28 cellular contexts compared by ENCODE assay signal in the genomic region with DNA sequence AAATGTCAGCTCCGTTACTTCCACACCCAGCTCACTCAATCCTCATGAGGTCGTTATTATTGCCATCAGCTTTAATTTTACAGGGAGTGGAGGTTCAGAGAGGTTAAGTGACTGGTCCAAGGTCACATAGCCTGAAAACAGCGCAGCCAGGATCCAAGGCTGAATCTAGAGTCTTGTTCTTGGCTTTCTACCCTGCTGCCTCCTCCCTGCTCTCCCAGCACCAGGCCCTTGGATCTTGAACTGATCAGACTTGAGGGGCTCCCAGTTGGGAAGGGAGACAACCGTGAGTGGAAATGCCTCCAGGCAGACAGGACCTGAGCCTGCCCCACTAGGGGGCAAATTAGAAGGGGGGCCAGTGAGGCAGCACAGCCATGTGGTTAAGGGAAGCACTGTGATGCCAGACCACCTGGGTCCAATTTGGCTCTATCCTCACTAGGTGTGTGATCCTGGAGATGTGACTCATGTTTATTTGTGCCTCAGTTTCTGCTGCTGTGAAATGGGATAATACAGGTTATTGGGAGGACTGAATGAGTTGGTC.
"Had no signal": no experiment of that assay in that cellular context is flagged by ENCODE, and none has a peak within 500 bp of the region (broad histone marks: within the 10 kb centered on the region; RNA-seq: fewer than 3 reads in every experiment).

No MANE protein-coding gene starts in this region.

- H3K9me3 ChIP-seq: adrenal gland, body of pancreas, breast epithelium, MG63 had no signal

- H3K36me3 ChIP-seq: adrenal gland, breast epithelium, MG63 had no signal

- H3K27ac Mint-ChIP-seq: activated B cell treated with CpG ODN at 0.5 μM for 24 hours; activated CD4-positive, alpha-beta memory T cell treated with anti-CD3 and anti-CD28 coated beads for 36 hours; activated naive CD4-positive, alpha-beta T cell treated with anti-CD3 and anti-CD28 coated beads for 36 hours; activated T-helper 1 cell treated with anti-CD3 and anti-CD28 coated beads, Interleukin-12 subunit alpha, Interleukin-12 subunit beta, Interleukin-2, Interleukin-4 antibody, amounts not matched to agents 30 ng/mL and 10 ng/mL and 1 ng/mL, durations not matched to agents 14 hours and 24 hours and 36 hours had no signal

- H3K36me3 Mint-ChIP-seq: activated CD4-positive, alpha-beta memory T cell treated with anti-CD3 and anti-CD28 coated beads for 36 hours; activated naive CD4-positive, alpha-beta T cell treated with anti-CD3 and anti-CD28 coated beads, Interleukin-2, amount 50 U/mL, for 72 hours had no signal

- H3K4me3 Mint-ChIP-seq: activated B cell treated with CpG ODN at 0.5 μM for 24 hours; activated CD4-positive, alpha-beta memory T cell treated with anti-CD3 and anti-CD28 coated beads for 36 hours; activated naive CD4-positive, alpha-beta T cell treated with anti-CD3 and anti-CD28 coated beads for 36 hours; activated T-cell treated with anti-CD3 and anti-CD28 coated beads, Interleukin-2, amount 50 U/mL, for 4 hours; activated T-helper 1 cell treated with anti-CD3 and anti-CD28 coated beads, Interleukin-12 subunit alpha, Interleukin-12 subunit beta, Interleukin-2, Interleukin-4 antibody, amounts not matched to agents 30 ng/mL and 10 ng/mL and 1 ng/mL, durations not matched to agents 14 hours and 24 hours and 36 hours had no signal

- DNase-seq: activated B cell treated with CpG ODN at 0.5 μM for 24 hours; activated CD4-positive, alpha-beta memory T cell treated with anti-CD3 and anti-CD28 coated beads for 36 hours; activated CD4-positive, alpha-beta T cell treated with anti-CD3 and anti-CD28 coated beads for 4 hours; activated CD4-positive, alpha-beta T cell treated with anti-CD3 and anti-CD28 coated beads, Interleukin-2, amount 50 U/mL, for 1 hour; activated CD4-positive, CD25-positive, alpha-beta regulatory T cell treated with anti-CD3 and anti-CD28 coated beads, Interleukin-2, amount 50 U/mL, for 72 hours; activated CD8-positive, alpha-beta memory T cell treated with anti-CD3 and anti-CD28 coated beads, Interleukin-2, amount 50 U/mL, for 4 hours; activated gamma-delta T cell treated with Interleukin-2 at 50 U/mL for 16 hours; activated naive CD4-positive, alpha-beta T cell treated with anti-CD3 and anti-CD28 coated beads for 36 hours; activated T-cell treated with anti-CD3 and anti-CD28 coated beads for 4 hours; activated T-cell treated with anti-CD3 and anti-CD28 coated beads, Interleukin-2, amount 50 U/mL, for 4 hours; body of pancreas; Kasumi-1; NCI-H1048; NCI-H1105 treated with DMSO at 0.1 percent for 48 hours; NCI-H1436; NCI-H1694; NCI-H1930; NCI-H524 treated with DMSO at 0.1 percent for 48 hours; Right ventricle myocardium superior; T-helper 1 cell; T-helper 2 cell; T-helper 9 cell had no signal

- H3K27me3 ChIP-seq: adrenal gland, body of pancreas, breast epithelium, MG63 had no signal

- ATAC-seq: activated naive CD4-positive, alpha-beta T cell treated with anti-CD3 and anti-CD28 coated beads, Interleukin-2, amount 50 U/mL, for 72 hours; activated T-cell treated with anti-CD3 and anti-CD28 coated beads, Interleukin-2, amount 50 U/mL, for 4 hours; body of pancreas had no signal

- H3K4me3 ChIP-seq: adrenal gland, body of pancreas, breast epithelium, MG63 had no signal

- H3K27ac ChIP-seq: adrenal gland, body of pancreas, breast epithelium, VCaP had no signal

- H3K9me3 Mint-ChIP-seq: activated B cell treated with CpG ODN at 0.5 μM for 24 hours; activated CD4-positive, alpha-beta memory T cell treated with anti-CD3 and anti-CD28 coated beads for 36 hours; activated naive CD4-positive, alpha-beta T cell treated with anti-CD3 and anti-CD28 coated beads for 36 hours; activated naive CD4-positive, alpha-beta T cell treated with anti-CD3 and anti-CD28 coated beads, Interleukin-2, amount 50 U/mL, for 72 hours; activated T-cell treated with anti-CD3 and anti-CD28 coated beads, Interleukin-2, amount 50 U/mL, for 4 hours; activated T-helper 1 cell treated with anti-CD3 and anti-CD28 coated beads, Interleukin-12 subunit alpha, Interleukin-12 subunit beta, Interleukin-2, Interleukin-4 antibody, amounts not matched to agents 30 ng/mL and 10 ng/mL and 1 ng/mL, durations not matched to agents 14 hours and 24 hours and 36 hours had no signal

- H3K4me1 Mint-ChIP-seq: activated B cell treated with CpG ODN at 0.5 μM for 24 hours had no signal

- H3K27me3 Mint-ChIP-seq: activated CD4-positive, alpha-beta memory T cell treated with anti-CD3 and anti-CD28 coated beads for 36 hours had no signal
